Comparison of ENCODE assay signal across 1 cellular context in the genomic region with DNA sequence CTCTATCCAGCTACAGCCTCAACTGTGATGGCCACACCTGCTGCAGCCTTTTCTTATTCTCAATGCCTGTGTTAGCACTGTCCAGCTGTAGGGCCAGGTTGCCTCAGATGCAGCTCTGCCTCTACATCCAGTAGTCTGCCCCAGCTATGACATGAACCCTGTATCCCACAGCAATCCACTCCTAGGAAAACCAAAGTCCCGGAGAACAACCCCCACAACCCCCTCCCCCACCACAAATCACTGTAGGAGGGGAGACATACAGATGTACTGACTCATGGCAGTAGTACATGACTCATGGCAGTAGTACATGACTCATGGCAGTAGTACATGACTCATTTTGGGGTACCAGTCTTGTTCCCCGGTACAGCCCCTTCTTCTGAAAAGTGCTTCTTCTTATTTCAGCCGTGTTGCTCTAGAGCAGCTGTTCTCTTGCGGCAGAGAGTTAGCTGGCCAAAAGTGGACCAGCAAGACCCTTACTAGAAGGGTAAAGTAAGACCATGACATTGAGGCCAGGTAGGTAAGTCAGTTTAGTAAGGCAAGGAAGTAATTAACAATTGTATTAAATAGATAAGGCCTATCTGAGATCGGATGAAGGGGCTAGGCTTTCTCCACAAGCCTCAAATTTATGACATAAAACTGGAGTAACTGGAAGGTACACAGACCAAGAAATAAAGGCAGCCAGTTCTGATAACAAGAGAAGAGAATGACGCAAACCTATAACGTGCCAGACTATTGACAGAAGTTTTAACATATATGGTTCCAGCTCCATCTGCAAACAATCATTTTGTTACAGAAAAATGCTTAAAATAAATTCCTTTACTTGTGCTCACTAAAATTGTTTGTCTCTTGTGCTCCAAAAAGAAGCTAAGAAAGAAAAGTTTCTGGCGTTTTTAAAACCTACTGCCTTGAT.
TF ChIP-seq lines count a peak whose summit lies in the region.

No MANE protein-coding gene starts in this region.

TF ChIP-seq in GM12878, 131 proteins besides CTCF, POLR2A, EP300 and RAD21 (continued from another document):
- TF ChIP-seq, protein P1, sequence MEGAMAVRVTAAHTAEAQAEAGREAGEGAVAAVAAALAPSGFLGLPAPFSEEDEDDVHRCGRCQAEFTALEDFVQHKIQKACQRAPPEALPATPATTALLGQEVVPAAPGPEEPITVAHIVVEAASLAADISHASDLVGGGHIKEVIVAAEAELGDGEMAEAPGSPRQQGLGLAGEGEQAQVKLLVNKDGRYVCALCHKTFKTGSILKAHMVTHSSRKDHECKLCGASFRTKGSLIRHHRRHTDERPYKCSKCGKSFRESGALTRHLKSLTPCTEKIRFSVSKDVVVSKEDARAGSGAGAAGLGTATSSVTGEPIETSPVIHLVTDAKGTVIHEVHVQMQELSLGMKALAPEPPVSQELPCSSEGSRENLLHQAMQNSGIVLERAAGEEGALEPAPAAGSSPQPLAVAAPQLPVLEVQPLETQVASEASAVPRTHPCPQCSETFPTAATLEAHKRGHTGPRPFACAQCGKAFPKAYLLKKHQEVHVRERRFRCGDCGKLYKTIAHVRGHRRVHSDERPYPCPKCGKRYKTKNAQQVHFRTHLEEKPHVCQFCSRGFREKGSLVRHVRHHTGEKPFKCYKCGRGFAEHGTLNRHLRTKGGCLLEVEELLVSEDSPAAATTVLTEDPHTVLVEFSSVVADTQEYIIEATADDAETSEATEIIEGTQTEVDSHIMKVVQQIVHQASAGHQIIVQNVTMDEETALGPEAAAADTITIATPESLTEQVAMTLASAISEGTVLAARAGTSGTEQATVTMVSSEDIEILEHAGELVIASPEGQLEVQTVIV (IDR thresholded peaks at IDR 0.05; ENCODE audit: borderline replicate concordance, partially characterized antibody): no peak
- TF ChIP-seq, protein P2, sequence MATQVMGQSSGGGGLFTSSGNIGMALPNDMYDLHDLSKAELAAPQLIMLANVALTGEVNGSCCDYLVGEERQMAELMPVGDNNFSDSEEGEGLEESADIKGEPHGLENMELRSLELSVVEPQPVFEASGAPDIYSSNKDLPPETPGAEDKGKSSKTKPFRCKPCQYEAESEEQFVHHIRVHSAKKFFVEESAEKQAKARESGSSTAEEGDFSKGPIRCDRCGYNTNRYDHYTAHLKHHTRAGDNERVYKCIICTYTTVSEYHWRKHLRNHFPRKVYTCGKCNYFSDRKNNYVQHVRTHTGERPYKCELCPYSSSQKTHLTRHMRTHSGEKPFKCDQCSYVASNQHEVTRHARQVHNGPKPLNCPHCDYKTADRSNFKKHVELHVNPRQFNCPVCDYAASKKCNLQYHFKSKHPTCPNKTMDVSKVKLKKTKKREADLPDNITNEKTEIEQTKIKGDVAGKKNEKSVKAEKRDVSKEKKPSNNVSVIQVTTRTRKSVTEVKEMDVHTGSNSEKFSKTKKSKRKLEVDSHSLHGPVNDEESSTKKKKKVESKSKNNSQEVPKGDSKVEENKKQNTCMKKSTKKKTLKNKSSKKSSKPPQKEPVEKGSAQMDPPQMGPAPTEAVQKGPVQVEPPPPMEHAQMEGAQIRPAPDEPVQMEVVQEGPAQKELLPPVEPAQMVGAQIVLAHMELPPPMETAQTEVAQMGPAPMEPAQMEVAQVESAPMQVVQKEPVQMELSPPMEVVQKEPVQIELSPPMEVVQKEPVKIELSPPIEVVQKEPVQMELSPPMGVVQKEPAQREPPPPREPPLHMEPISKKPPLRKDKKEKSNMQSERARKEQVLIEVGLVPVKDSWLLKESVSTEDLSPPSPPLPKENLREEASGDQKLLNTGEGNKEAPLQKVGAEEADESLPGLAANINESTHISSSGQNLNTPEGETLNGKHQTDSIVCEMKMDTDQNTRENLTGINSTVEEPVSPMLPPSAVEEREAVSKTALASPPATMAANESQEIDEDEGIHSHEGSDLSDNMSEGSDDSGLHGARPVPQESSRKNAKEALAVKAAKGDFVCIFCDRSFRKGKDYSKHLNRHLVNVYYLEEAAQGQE (IDR thresholded peaks at IDR 0.05; ENCODE audit: low read depth, low read length): peak; percentile 33; the same call in 1 of the 2 replicates
- TF ChIP-seq, protein P3, sequence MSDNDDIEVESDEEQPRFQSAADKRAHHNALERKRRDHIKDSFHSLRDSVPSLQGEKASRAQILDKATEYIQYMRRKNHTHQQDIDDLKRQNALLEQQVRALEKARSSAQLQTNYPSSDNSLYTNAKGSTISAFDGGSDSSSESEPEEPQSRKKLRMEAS (IDR thresholded peaks at IDR 0.05; ENCODE audit: low read depth, low read length): no peak
- no peak for TF ChIP-seq FOS (IDR thresholded peaks at IDR 0.05; ENCODE audit: borderline replicate concordance, extremely low read depth, insufficient read length)
- TF ChIP-seq BMI1 (IDR thresholded peaks at IDR 0.05; ENCODE audit: borderline replicate concordance): no peak
- TF ChIP-seq, protein P4, sequence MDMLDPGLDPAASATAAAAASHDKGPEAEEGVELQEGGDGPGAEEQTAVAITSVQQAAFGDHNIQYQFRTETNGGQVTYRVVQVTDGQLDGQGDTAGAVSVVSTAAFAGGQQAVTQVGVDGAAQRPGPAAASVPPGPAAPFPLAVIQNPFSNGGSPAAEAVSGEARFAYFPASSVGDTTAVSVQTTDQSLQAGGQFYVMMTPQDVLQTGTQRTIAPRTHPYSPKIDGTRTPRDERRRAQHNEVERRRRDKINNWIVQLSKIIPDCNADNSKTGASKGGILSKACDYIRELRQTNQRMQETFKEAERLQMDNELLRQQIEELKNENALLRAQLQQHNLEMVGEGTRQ (IDR thresholded peaks at IDR 0.05; ENCODE audit: borderline replicate concordance, low read depth, low read length): no peak
- peak; percentile 89 for TF ChIP-seq CBFB (IDR thresholded peaks at IDR 0.05; ENCODE audit: low read depth)
- peak in 1 of 2 experiments; percentile 97; a peak in 2 of 4 replicates for TF ChIP-seq SRF (IDR thresholded peaks at IDR 0.05; ENCODE audit: low read depth in 2 of 2, low read length in 2 of 2)
- peak in 1 of 2 experiments; percentile 88; a peak in 2 of 4 replicates for TF ChIP-seq CEBPB (IDR thresholded peaks at IDR 0.05; ENCODE audit: borderline replicate concordance in 1 of 2, low read depth in 2 of 2, low read length in 2 of 2)
- no peak for TF ChIP-seq NRF1 (conservative IDR thresholded peaks at IDR 0.05; ENCODE audit: low read depth, low read length)
- TF ChIP-seq NFXL1 (IDR thresholded peaks at IDR 0.05; ENCODE audit: borderline replicate concordance): no peak
- peak; percentile 78; the same call in 1 of the 2 replicates for TF ChIP-seq PML (IDR thresholded peaks at IDR 0.05; ENCODE audit: low read length)
- peak; percentile 97; the same call in 1 of the 2 replicates for TF ChIP-seq ZBED1 (IDR thresholded peaks at IDR 0.05; ENCODE audit: borderline replicate concordance)
- TF ChIP-seq, protein P5, sequence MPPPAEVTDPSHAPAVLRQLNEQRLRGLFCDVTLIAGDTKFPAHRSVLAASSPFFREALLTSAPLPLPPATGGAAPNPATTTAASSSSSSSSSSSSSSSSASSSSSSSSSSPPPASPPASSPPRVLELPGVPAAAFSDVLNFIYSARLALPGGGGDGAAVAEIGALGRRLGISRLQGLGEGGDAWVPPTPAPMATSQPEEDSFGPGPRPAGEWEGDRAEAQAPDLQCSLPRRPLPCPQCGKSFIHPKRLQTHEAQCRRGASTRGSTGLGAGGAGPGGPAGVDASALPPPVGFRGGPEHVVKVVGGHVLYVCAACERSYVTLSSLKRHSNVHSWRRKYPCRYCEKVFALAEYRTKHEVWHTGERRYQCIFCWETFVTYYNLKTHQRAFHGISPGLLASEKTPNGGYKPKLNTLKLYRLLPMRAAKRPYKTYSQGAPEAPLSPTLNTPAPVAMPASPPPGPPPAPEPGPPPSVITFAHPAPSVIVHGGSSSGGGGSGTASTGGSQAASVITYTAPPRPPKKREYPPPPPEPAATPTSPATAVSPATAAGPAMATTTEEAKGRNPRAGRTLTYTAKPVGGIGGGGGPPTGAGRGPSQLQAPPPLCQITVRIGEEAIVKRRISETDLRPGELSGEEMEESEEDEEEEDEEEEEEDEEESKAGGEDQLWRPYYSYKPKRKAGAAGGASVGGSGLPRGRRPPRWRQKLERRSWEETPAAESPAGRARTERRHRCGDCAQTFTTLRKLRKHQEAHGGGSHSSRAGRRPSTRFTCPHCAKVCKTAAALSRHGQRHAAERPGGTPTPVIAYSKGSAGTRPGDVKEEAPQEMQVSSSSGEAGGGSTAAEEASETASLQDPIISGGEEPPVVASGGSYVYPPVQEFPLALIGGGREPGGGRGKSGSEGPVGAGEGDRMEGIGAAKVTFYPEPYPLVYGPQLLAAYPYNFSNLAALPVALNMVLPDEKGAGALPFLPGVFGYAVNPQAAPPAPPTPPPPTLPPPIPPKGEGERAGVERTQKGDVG (CRISPR knock-in tag; IDR thresholded peaks at IDR 0.05): no peak
- no peak for TF ChIP-seq KDM1A (IDR thresholded peaks at IDR 0.05; ENCODE audit: borderline replicate concordance)
- peak; percentile 78 for TF ChIP-seq POU2F2 (IDR thresholded peaks at IDR 0.05; ENCODE audit: borderline replicate concordance, low read depth, low read length)
- peak; percentile 98 for TF ChIP-seq EED (IDR thresholded peaks at IDR 0.05; ENCODE audit: low read depth)
- peak; percentile 77 for TF ChIP-seq DPF2 (IDR thresholded peaks at IDR 0.05)
- peak in 1 of 2 experiments; percentile 20; a peak in 1 of 4 replicates for TF ChIP-seq BHLHE40 (IDR thresholded peaks at IDR 0.05; ENCODE audit: borderline replicate concordance in 1 of 2, low read depth in 2 of 2, low read length in 1 of 2)
- no peak for TF ChIP-seq BACH1 (IDR thresholded peaks at IDR 0.05; ENCODE audit: borderline replicate concordance)
- TF ChIP-seq FOXM1 (IDR thresholded peaks at IDR 0.05; ENCODE audit: low read depth, low read length): peak; percentile 98
- peak; percentile 100 for TF ChIP-seq JUNB (IDR thresholded peaks at IDR 0.05)
- TF ChIP-seq, protein P6, sequence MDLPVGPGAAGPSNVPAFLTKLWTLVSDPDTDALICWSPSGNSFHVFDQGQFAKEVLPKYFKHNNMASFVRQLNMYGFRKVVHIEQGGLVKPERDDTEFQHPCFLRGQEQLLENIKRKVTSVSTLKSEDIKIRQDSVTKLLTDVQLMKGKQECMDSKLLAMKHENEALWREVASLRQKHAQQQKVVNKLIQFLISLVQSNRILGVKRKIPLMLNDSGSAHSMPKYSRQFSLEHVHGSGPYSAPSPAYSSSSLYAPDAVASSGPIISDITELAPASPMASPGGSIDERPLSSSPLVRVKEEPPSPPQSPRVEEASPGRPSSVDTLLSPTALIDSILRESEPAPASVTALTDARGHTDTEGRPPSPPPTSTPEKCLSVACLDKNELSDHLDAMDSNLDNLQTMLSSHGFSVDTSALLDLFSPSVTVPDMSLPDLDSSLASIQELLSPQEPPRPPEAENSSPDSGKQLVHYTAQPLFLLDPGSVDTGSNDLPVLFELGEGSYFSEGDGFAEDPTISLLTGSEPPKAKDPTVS (IDR thresholded peaks at IDR 0.05; ENCODE audit: low read depth, low read length): no peak
- TF ChIP-seq CHD1 (IDR thresholded peaks at IDR 0.05; ENCODE audit: low read depth, low read length): no peak
- peak; percentile 100 for TF ChIP-seq NFIC (IDR thresholded peaks at IDR 0.05; ENCODE audit: low read depth, low read length)
- TF ChIP-seq FOXK2 (IDR thresholded peaks at IDR 0.05): no peak
- TF ChIP-seq HDAC2 (IDR thresholded peaks at IDR 0.05): no peak
- TF ChIP-seq, protein P7, sequence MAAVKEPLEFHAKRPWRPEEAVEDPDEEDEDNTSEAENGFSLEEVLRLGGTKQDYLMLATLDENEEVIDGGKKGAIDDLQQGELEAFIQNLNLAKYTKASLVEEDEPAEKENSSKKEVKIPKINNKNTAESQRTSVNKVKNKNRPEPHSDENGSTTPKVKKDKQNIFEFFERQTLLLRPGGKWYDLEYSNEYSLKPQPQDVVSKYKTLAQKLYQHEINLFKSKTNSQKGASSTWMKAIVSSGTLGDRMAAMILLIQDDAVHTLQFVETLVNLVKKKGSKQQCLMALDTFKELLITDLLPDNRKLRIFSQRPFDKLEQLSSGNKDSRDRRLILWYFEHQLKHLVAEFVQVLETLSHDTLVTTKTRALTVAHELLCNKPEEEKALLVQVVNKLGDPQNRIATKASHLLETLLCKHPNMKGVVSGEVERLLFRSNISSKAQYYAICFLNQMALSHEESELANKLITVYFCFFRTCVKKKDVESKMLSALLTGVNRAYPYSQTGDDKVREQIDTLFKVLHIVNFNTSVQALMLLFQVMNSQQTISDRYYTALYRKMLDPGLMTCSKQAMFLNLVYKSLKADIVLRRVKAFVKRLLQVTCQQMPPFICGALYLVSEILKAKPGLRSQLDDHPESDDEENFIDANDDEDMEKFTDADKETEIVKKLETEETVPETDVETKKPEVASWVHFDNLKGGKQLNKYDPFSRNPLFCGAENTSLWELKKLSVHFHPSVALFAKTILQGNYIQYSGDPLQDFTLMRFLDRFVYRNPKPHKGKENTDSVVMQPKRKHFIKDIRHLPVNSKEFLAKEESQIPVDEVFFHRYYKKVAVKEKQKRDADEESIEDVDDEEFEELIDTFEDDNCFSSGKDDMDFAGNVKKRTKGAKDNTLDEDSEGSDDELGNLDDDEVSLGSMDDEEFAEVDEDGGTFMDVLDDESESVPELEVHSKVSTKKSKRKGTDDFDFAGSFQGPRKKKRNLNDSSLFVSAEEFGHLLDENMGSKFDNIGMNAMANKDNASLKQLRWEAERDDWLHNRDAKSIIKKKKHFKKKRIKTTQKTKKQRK (IDR thresholded peaks at IDR 0.05; ENCODE audit: low read depth, low read length): no peak
- TF ChIP-seq GABPA (IDR thresholded peaks at IDR 0.05; ENCODE audit: low read depth): peak; percentile 80
- TF ChIP-seq ZNF217 (IDR thresholded peaks at IDR 0.05): no peak
- TF ChIP-seq ZNF207 (IDR thresholded peaks at IDR 0.05; ENCODE audit: borderline replicate concordance): no peak
- no peak for TF ChIP-seq HDAC6 (IDR thresholded peaks at IDR 0.05; ENCODE audit: unreplicated experiment)
